Comparison of ENCODE assay signal across 15 cellular contexts in the genomic region with DNA sequence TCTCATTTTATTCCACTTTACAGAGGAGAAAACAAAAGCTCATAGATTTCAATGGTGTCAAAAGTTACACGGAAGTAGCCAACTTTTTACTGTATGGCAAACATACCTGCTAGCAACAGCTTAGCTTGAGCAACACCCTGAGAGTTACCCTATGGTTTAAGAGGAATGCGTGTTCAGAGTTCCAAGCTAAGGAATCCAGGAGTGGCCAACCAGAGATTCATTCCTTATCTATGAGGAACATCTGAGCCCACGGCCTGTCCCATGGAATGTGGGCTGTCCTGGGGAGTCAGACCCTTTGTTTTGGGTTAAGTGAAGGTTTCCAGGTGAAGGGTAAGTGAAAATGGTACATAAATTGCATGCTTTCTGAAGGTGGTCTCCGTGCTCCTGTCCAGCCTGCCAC.
DNase-seq lines count a peak whose midpoint lies in the region; ATAC-seq and TF ChIP-seq lines count a peak whose summit lies in the region.
"Had no signal": no experiment of that assay in that cellular context is flagged by ENCODE, and none has a peak within 500 bp of the region (broad histone marks: within the 10 kb centered on the region; RNA-seq: fewer than 3 reads in every experiment).

No MANE protein-coding gene starts in this region.

- H3K4me1 Mint-ChIP-seq in HFFc6 (ENCODE audit: low read depth) = peaks cover 80% of the 10 kb centered on the region

- H3F3A ChIP-seq in smooth muscle cell (ENCODE audit: low read depth) = peaks cover 18% of the 10 kb centered on the region

- H3K4me2 ChIP-seq in smooth muscle cell = peak overlapping the region; percentile 47

- H3K27ac Mint-ChIP-seq in HFFc6 = peak overlapping the region; percentile 84
- H3K27ac Mint-ChIP-seq: CD8-positive, alpha-beta T cell had no signal

- no peaks in the 10 kb centered on the region for H3K36me3 ChIP-seq in smooth muscle cell (ENCODE audit: low read depth)
- H3K36me3 ChIP-seq: gastrocnemius medialis, prostate gland had no signal

- H3K4me3 Mint-ChIP-seq in HFFc6 = peak overlapping the region; percentile 58
- H3K4me3 Mint-ChIP-seq: CD8-positive, alpha-beta T cell had no signal

- H3K27me3 ChIP-seq in smooth muscle cell (ENCODE audit: low read depth) = no peaks in the 10 kb centered on the region
- H3K27me3 ChIP-seq: gastrocnemius medialis had no signal

- H3K27me3 Mint-ChIP-seq in HFFc6 (ENCODE audit: insufficient read depth) = peaks cover 1% of the 10 kb centered on the region; the same call in 1 of the 2 replicates

- ATAC-seq in HG03135 (IDR thresholded peaks at IDR 0.05; ENCODE audit: unreplicated experiment) (no peak), HG02938 (IDR thresholded peaks at IDR 0.05; ENCODE audit: unreplicated experiment) (no peak), HG03342 (IDR thresholded peaks at IDR 0.05; ENCODE audit: unreplicated experiment) (no peak)
- ATAC-seq: CD8-positive, alpha-beta T cell; gastrocnemius medialis; left lobe of liver had no signal

- 48% methylated on average over 4 of the region's 4 CpGs for WGBS in smooth muscle cell (ENCODE audit: low lambda C conversion rate)

- TF ChIP-seq CTCF in HFFc6 (IDR thresholded peaks at IDR 0.05) = no peak
- no peak for TF ChIP-seq CTCF in smooth muscle cell (IDR thresholded peaks at IDR 0.05; ENCODE audit: borderline replicate concordance, insufficient read depth, poor library complexity, severe bottlenecking)

- H3K9me3 Mint-ChIP-seq in HFFc6 = no peaks in the 10 kb centered on the region
- H3K9me3 Mint-ChIP-seq: CD8-positive, alpha-beta T cell had no signal

- peak; percentile 57 for DNase-seq in HFFc6
- peak; percentile 82 for DNase-seq in amniotic epithelial cell (ENCODE audit: low read depth)
- peak; percentile 72 for DNase-seq in glomerular visceral epithelial cell (ENCODE audit: extremely low spot score)
- DNase-seq in smooth muscle cell (lab: John Stamatoyannopoulos, UW; ENCODE audit: unreplicated experiment) = no peak
- no peak for DNase-seq in amygdala (lab: John Stamatoyannopoulos, UW)
- DNase-seq: activated CD4-positive, alpha-beta T cell treated with anti-CD3 and anti-CD28 coated beads for 48 hours; activated effector memory CD4-positive, alpha-beta T cell treated with anti-CD3 and anti-CD28 coated beads, Interleukin-2, amount 50 U/mL, for 16 hours; CD8-positive, alpha-beta T cell; gastrocnemius medialis; NCI-H748 treated with DMSO at 0.1 percent for 48 hours had no signal

- no peak overlapping the region for H3K4me3 ChIP-seq in smooth muscle cell
- H3K4me3 ChIP-seq: gastrocnemius medialis, prostate gland had no signal

- peaks cover 13% of the 10 kb centered on the region for H4K20me1 ChIP-seq in smooth muscle cell (ENCODE audit: low read depth)

- peak overlapping the region; percentile 87 for H3K27ac ChIP-seq in smooth muscle cell (ENCODE audit: low read depth)
- H3K27ac ChIP-seq: gastrocnemius medialis had no signal

- H3K9me3 ChIP-seq in smooth muscle cell (replicated peaks; ENCODE audit: low read depth) = no peaks in the 10 kb centered on the region
- H3K9me3 ChIP-seq: gastrocnemius medialis, prostate gland had no signal

- H3K4me1 ChIP-seq in smooth muscle cell (ENCODE audit: low read depth) = peaks cover 28% of the 10 kb centered on the region
- H3K4me1 ChIP-seq: prostate gland had no signal

- H3K79me2 ChIP-seq in smooth muscle cell (ENCODE audit: low read depth) = peaks cover 6% of the 10 kb centered on the region

- no peak overlapping the region for H2AFZ ChIP-seq in smooth muscle cell (ENCODE audit: low read depth)

- H3K36me3 Mint-ChIP-seq in HFFc6 (ENCODE audit: low read depth) = peaks cover 50% of the 10 kb centered on the region
- H3K36me3 Mint-ChIP-seq: CD8-positive, alpha-beta T cell had no signal

- H3K9ac ChIP-seq in smooth muscle cell (ENCODE audit: low read depth) = no peak overlapping the region

Comparison
In these comparisons a context has a peak if more than half of its experiments do, and no peak if none do; other contexts are left out.
1. DNase-seq: peak in HFFc6 (single experiment), amniotic epithelial cell (single experiment) and glomerular visceral epithelial cell (single experiment); none in smooth muscle cell (single experiment) and amygdala (0 of 56).